ENCODE assay signal across 25 cellular contexts in genomic region chr2:239611222-239611795, GRCh38.
A peak's percentile ranks its signal among the peaks of the same experiment; 100 is the strongest.
DNase-seq lines count a peak whose midpoint lies in the region; ATAC-seq and TF ChIP-seq lines count a peak whose summit lies in the region.
"Had no signal": no experiment of that assay in that cellular context is flagged by ENCODE, and none has a peak within 500 bp of the region (broad histone marks: within the 10 kb centered on the region; RNA-seq: fewer than 3 reads in every experiment).

No MANE protein-coding gene starts in this region.

- TF ChIP-seq CTCF in DND-41 (IDR thresholded peaks at IDR 0.05; ENCODE audit: borderline replicate concordance, extremely low read depth, low read length, poor library complexity, severe bottlenecking): no peak
- no peak for TF ChIP-seq CTCF in omental fat pad (IDR thresholded peaks at IDR 0.05)

- no peaks in the 10 kb centered on the region for H3K36me3 ChIP-seq in DND-41 (ENCODE audit: insufficient read depth, low read length)
- H3K36me3 ChIP-seq: gastroesophageal sphincter had no signal

- H3K4me2 ChIP-seq in DND-41 (ENCODE audit: insufficient read depth, low read length): no peak overlapping the region
- H3K4me2 ChIP-seq: A549, hepatocyte had no signal

- ATAC-seq in DND-41 (ENCODE audit: insufficient read depth, low read depth) (no peak), omental fat pad (ENCODE audit: low FRiP score) (no peak), GM18502 (IDR thresholded peaks at IDR 0.05; ENCODE audit: poor library complexity, unreplicated experiment) (no peak)
- ATAC-seq: CD8-positive, alpha-beta T cell; gastroesophageal sphincter; left cardiac atrium; sciatic nerve had no signal

- peaks cover 5% of the 10 kb centered on the region; the same call in 1 of the 2 replicates for H3K4me1 ChIP-seq in DND-41 (ENCODE audit: insufficient read depth, low read length)
- H3K4me1 ChIP-seq: A549, gastroesophageal sphincter had no signal

- peaks cover 3% of the 10 kb centered on the region for H3K9me3 ChIP-seq in DND-41 (ENCODE audit: insufficient read depth, low read length, severe bottlenecking)

- DNase-seq in NCI-H748 (lab: John Stamatoyannopoulos, UW; ENCODE audit: unreplicated experiment) (peak; percentile 46), NCI-H748 treated with DMSO at 0.1 percent for 48 hours (lab: John Stamatoyannopoulos, UW) (no peak), DND-41 (peak; percentile 3), NCI-H526 treated with DMSO at 0.1 percent for 48 hours (lab: John Stamatoyannopoulos, UW) (peak; percentile 94), omental fat pad (ENCODE audit: low spot score) (peak; percentile 17), SIG-M5 treated with dmso at 0.1 percent for 504 hours (lab: John Stamatoyannopoulos, UW; ENCODE audit: unreplicated experiment) (no peak)
- no peak for DNase-seq in activated naive CD4-positive, alpha-beta T cell treated with anti-CD3 and anti-CD28 coated beads, Interleukin-2, amount 50 U/mL, for 16 hours
- DNase-seq: activated CD4-positive, alpha-beta T cell treated with anti-CD3 and anti-CD28 coated beads, Interleukin-2, amount 50 U/mL, for 4 hours; activated gamma-delta T cell treated with Interleukin-2 at 50 U/mL for 16 hours; activated T-cell treated with anti-CD3 and anti-CD28 coated beads for 4 hours; AML-193; DMS 273 treated with DMSO at 0.1 percent for 48 hours; Kasumi-1; left cardiac atrium; NCI-H187 treated with DMSO at 0.1 percent for 48 hours; NCI-H510A; stimulated activated naive CD4-positive, alpha-beta T cell treated with Interleukin-2 at 50 U/mL for 16 hours; T-helper 1 cell had no signal

- no peak overlapping the region for H3K9ac ChIP-seq in DND-41 (ENCODE audit: low read depth, low read length)

- H3K4me3 ChIP-seq in DND-41 (ENCODE audit: low read depth in 1 of 2, low read length in 2 of 2): no peak overlapping the region
- H3K4me3 ChIP-seq: A549, dorsolateral prefrontal cortex, gastroesophageal sphincter, hepatocyte had no signal

- H4K20me1 ChIP-seq in DND-41 (ENCODE audit: insufficient read depth, low read length): no peaks in the 10 kb centered on the region

- H3K79me2 ChIP-seq in DND-41 (ENCODE audit: insufficient read depth, low read length): no peaks in the 10 kb centered on the region
- H3K79me2 ChIP-seq: hepatocyte had no signal

- H3K27ac ChIP-seq in DND-41 (ENCODE audit: low read length): 0 out of 2 replicates have a peak overlapping the region, but pooled peaks have one; percentile 3
- H3K27ac ChIP-seq: A549, dorsolateral prefrontal cortex, gastroesophageal sphincter, hepatocyte had no signal

- H3K27me3 ChIP-seq in DND-41 (ENCODE audit: insufficient read depth, low read length, poor library complexity): no peaks in the 10 kb centered on the region
- H3K27me3 ChIP-seq: dorsolateral prefrontal cortex, hepatocyte had no signal

- H2AFZ ChIP-seq in DND-41 (ENCODE audit: low read depth, low read length): no peak overlapping the region
- H2AFZ ChIP-seq: hepatocyte had no signal

Comparison
In these comparisons a context has a peak if more than half of its experiments do, and no peak if none do; other contexts are left out.
1. DNase-seq: peak in NCI-H748 (single experiment), DND-41 (single experiment), NCI-H526 treated with DMSO at 0.1 percent for 48 hours (single experiment) and omental fat pad (single experiment); none in NCI-H748 treated with DMSO at 0.1 percent for 48 hours (single experiment), SIG-M5 treated with dmso at 0.1 percent for 504 hours (single experiment) and activated naive CD4-positive, alpha-beta T cell treated with anti-CD3 and anti-CD28 coated beads, Interleukin-2, amount 50 U/mL, for 16 hours (single experiment).